In the genomic region with DNA sequence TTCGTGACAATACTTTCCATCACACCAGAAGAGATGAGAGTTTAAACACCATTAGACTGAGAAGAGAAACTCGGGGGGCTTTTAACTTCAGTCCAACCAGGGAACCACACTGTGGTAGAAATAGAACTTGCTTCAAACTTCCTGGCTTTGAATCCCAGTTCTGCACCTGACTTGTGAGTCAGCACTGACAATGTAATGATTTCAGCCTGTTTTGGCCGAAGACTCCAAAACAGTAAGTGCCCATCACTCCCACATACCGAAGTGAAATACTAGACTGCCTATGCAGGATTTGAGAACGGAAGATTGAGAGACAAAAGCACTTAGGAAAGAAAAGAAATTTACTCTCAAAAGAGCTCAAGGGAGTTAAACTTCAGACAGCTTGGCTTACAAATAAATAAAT, we compare ENCODE assay signal across 16 cellular contexts. TPM values are rescaled to one million over a fixed set of nuclear protein-coding genes. Genes with fewer than 3 reads are reported as not detected.
DNase-seq lines count a peak whose midpoint lies in the region; ATAC-seq and TF ChIP-seq lines count a peak whose summit lies in the region.
"Had no signal": no experiment of that assay in that cellular context is flagged by ENCODE, and none has a peak within 500 bp of the region (broad histone marks: within the 10 kb centered on the region; RNA-seq: fewer than 3 reads in every experiment).

No MANE protein-coding gene starts in this region.

- TF ChIP-seq CTCF in RWPE1 (conservative IDR thresholded peaks at IDR 0.05; ENCODE audit: low read depth) (no peak), omental fat pad (IDR thresholded peaks at IDR 0.05) (no peak)

- H3K27me3 Mint-ChIP-seq in immature natural killer cell (ENCODE audit: low read depth in 3 of 3) = peaks cover 0 to 10% (median 6%) of the 10 kb centered on the region in 3 donors

- H3K27ac ChIP-seq in RWPE1 = no peak overlapping the region
- peak overlapping the region; percentile 47 for H3K27ac ChIP-seq in epithelial cell of prostate

- DNase-seq in EL (peak; percentile 43), RWPE1 (ENCODE audit: low spot score) (peak; percentile 52), epithelial cell of prostate (ENCODE audit: low read depth, low spot score) (no peak), omental fat pad (ENCODE audit: low spot score) (no peak), AG08395 (ENCODE audit: low spot score) (no peak), immature natural killer cell (no peak), islet precursor cell (no peak)
- no peak for DNase-seq in central memory CD4-positive, alpha-beta T cell
- DNase-seq: activated naive CD4-positive, alpha-beta T cell; cortex of kidney; Kasumi-1; OCI-M1; T1000 had no signal

- H3K36me3 Mint-ChIP-seq in immature natural killer cell = no peaks in the 10 kb centered on the region
- H3K36me3 Mint-ChIP-seq: mesothelial cell of epicardium; stimulated activated memory B cell treated with anti-CD40 and anti-IgM and Interleukin-4, amounts not matched to agents 10 μg/mL and 1 μg/mL and 100 μg/mL, for 72 hours had no signal

- POLR2A ChIA-PET in RWPE1 (lab: Yijun Ruan, JAX; ENCODE audit: low non-redundant PET) = no interaction called here

- peak; percentile 81 for ATAC-seq in omental fat pad (ENCODE audit: low FRiP score)
- ATAC-seq: stimulated activated memory B cell treated with anti-CD40 and anti-IgM and Interleukin-4, amounts not matched to agents 10 μg/mL and 1 μg/mL and 100 μg/mL, for 72 hours had no signal

- no peak overlapping the region for H3K4me3 Mint-ChIP-seq in immature natural killer cell
- H3K4me3 Mint-ChIP-seq: mesothelial cell of epicardium; stimulated activated memory B cell treated with anti-CD40 and anti-IgM and Interleukin-4, amounts not matched to agents 10 μg/mL and 1 μg/mL and 100 μg/mL, for 72 hours had no signal

- no peaks in the 10 kb centered on the region for H3K9me3 Mint-ChIP-seq in immature natural killer cell

- H3K27ac Mint-ChIP-seq in immature natural killer cell = no peak overlapping the region
- H3K27ac Mint-ChIP-seq: mesothelial cell of epicardium; stimulated activated memory B cell treated with anti-CD40 and anti-IgM and Interleukin-4, amounts not matched to agents 10 μg/mL and 1 μg/mL and 100 μg/mL, for 72 hours had no signal

- CTCF ChIA-PET in RWPE1 (lab: Yijun Ruan, JAX) = no interaction called here

- H3K4me1 Mint-ChIP-seq in immature natural killer cell = no peaks in the 10 kb centered on the region
- H3K4me1 Mint-ChIP-seq: stimulated activated memory B cell treated with anti-CD40 and anti-IgM and Interleukin-4, amounts not matched to agents 10 μg/mL and 1 μg/mL and 100 μg/mL, for 72 hours had no signal

RNA-seq across cellular contexts. Expression of a gene that starts 27.0 kb away (rescaled TPM):
- 10 to 100 TPM in 3 of 4 donors, 1 to 10 TPM in 1; 1.9 to 21.1 (median 15.3) TPM for total RNA-seq in omental fat pad
- not detected for polyA plus RNA-seq in immature natural killer cell
- total RNA-seq: mesothelial cell of epicardium had no signal
- polyA plus RNA-seq: BJ had no signal

Comparison
In these comparisons a context has a peak if more than half of its experiments do, and no peak if none do; other contexts are left out.
1. DNase-seq: peak in EL (single experiment) and RWPE1 (single experiment); none in epithelial cell of prostate (single experiment), omental fat pad (single experiment), central memory CD4-positive, alpha-beta T cell (single experiment), AG08395 (single experiment), immature natural killer cell (0 of 3) and islet precursor cell (single experiment).